ENCODE assay signal across 17 cellular contexts in genomic region chr12:107411792-107412535, GRCh38.
A peak's percentile ranks its signal among the peaks of the same experiment; 100 is the strongest.
DNase-seq lines count a peak whose midpoint lies in the region; ATAC-seq, FAIRE-seq and TF ChIP-seq lines count a peak whose summit lies in the region.
"Had no signal": no experiment of that assay in that cellular context is flagged by ENCODE, and none has a peak within 500 bp of the region (broad histone marks: within the 10 kb centered on the region; RNA-seq: fewer than 3 reads in every experiment).

No MANE protein-coding gene starts in this region.

- in situ Hi-C loops in HepG2 (cut with HindIII; ENCODE audit: extremely low pct_ligation_motif_present, low pct_unique_long_range_greater_than_20kb), result no loop called here

- H3K4me1 ChIP-seq in A549 (peaks cover 59% of the 10 kb centered on the region), HCT116 (ENCODE audit: control insufficient read depth in 1 of 2, insufficient read depth in 2 of 2, low read length in 2 of 2) (peaks cover 0 to 15% of the 10 kb centered on the region in 2 experiments; a peak in 1 of 4 replicates), foreskin keratinocyte (peaks cover 13% of the 10 kb centered on the region), HepG2 (ENCODE audit: insufficient read depth, low read length) (peaks cover 15% of the 10 kb centered on the region)
- H3K4me1 ChIP-seq: parathyroid adenoma had no signal

- no peaks in the 10 kb centered on the region for H3K36me3 ChIP-seq in HCT116 (ENCODE audit: control insufficient read depth in 1 of 2, insufficient read depth in 2 of 2, low read length in 2 of 2)
- no peaks in the 10 kb centered on the region; a peak in 1 of 5 replicates for H3K36me3 ChIP-seq in HepG2 (replicated peaks in 1 of 2; ENCODE audit: control insufficient read depth in 1 of 2, insufficient read depth in 2 of 2, low read length in 2 of 2)

- no TSS peak for BruUV-seq in HCT116 (replicated peaks; lab: Mats Ljungman, UMichigan)
- BruUV-seq in HepG2 (replicated peaks; lab: Mats Ljungman, UMichigan), result no TSS peak

- TF ChIP-seq CTCF in A549 (IDR thresholded peaks at IDR 0.05) (no peak), HCT116 (IDR thresholded peaks at IDR 0.05 in 2 of 3, conservative IDR thresholded peaks at IDR 0.05 in 1 of 3; ENCODE audit: borderline replicate concordance in 1 of 3, insufficient read depth in 1 of 3, low read depth in 2 of 3, low read length in 2 of 3) (no peak), foreskin keratinocyte (conservative IDR thresholded peaks at IDR 0.05) (no peak), HepG2 (CRISPR knock-in tag; IDR thresholded peaks at IDR 0.05) (no peak)

- H4K20me1 ChIP-seq in HCT116 (ENCODE audit: insufficient read depth) (no peaks in the 10 kb centered on the region), HepG2 (ENCODE audit: insufficient read depth, low read length) (no peaks in the 10 kb centered on the region)

- H3K9me3 ChIP-seq in A549 (no peaks in the 10 kb centered on the region), HCT116 (ENCODE audit: control insufficient read depth in 1 of 2, insufficient read depth in 1 of 2, low read depth in 1 of 2, low read length in 2 of 2) (no peaks in the 10 kb centered on the region), HepG2 (ENCODE audit: low read length) (no peaks in the 10 kb centered on the region)

- peak; percentile 71 for DNase-seq in A549 (ENCODE audit: low read depth in 1 of 2, low spot score in 1 of 2)
- DNase-seq in HCT116 (ENCODE audit: low read depth, low spot score), result no peak
- peak; percentile 71 for DNase-seq in T1000 (lab: John Stamatoyannopoulos, UW)
- peak; percentile 32 to 63 for DNase-seq in foreskin keratinocyte
- DNase-seq in HepG2 (ENCODE audit: low spot score), result no peak
- DNase-seq in activated naive CD4-positive, alpha-beta T cell treated with Interleukin-2 at 50 U/mL for 16 hours, result no peak
- DNase-seq: activated CD4-positive, CD25-positive, alpha-beta regulatory T cell treated with anti-CD3 and anti-CD28 coated beads, Interleukin-2, amount 50 U/mL, for 72 hours; activated T-cell treated with anti-CD3 and anti-CD28 coated beads for 4 hours; AML-193; amygdala; effector CD4-positive, alpha-beta T cell; KBM-7; mesendoderm; NCI-H1930 had no signal

- no peak for TF ChIP-seq POLR2A in A549 (IDR thresholded peaks at IDR 0.05; ENCODE audit: low read length)
- no peak for TF ChIP-seq POLR2A in HCT116 (IDR thresholded peaks at IDR 0.05; ENCODE audit: borderline replicate concordance, extremely low read depth, insufficient read depth, insufficient read length)
- TF ChIP-seq POLR2A in HepG2 (IDR thresholded peaks at IDR 0.05; ENCODE audit: insufficient read depth in 1 of 2, low read depth in 2 of 2, low read length in 2 of 2), result no peak

- H3K27me3 ChIP-seq in HCT116 (ENCODE audit: insufficient read depth, low read length) (no peaks in the 10 kb centered on the region), foreskin keratinocyte (no peaks in the 10 kb centered on the region), HepG2 (ENCODE audit: control insufficient read depth in 1 of 2, insufficient read depth in 2 of 2, low read length in 2 of 2) (no peaks in the 10 kb centered on the region; a peak in 1 of 5 replicates)

- no peak overlapping the region for H3K9ac ChIP-seq in HCT116 (ENCODE audit: low read length)
- no peak overlapping the region for H3K9ac ChIP-seq in HepG2 (ENCODE audit: insufficient read depth, low read depth, low read length)
- H3K9ac ChIP-seq: parathyroid adenoma had no signal

- no peak overlapping the region for H2AFZ ChIP-seq in HCT116 (ENCODE audit: low read depth, low read length, poor library complexity, severe bottlenecking)
- H2AFZ ChIP-seq in HepG2 (ENCODE audit: low read length), result no peak overlapping the region
- H2AFZ ChIP-seq: parathyroid adenoma had no signal

- TF ChIP-seq EP300 in A549 (IDR thresholded peaks at IDR 0.05) (no peak), HepG2 (IDR thresholded peaks at IDR 0.05; ENCODE audit: low read depth in 2 of 2, low read length in 2 of 2) (no peak), HepG2 (CRISPR knock-in tag; IDR thresholded peaks at IDR 0.05; ENCODE audit: borderline replicate concordance) (no peak)

- H3K79me2 ChIP-seq in HCT116 (ENCODE audit: insufficient read depth, low read length) (no peaks in the 10 kb centered on the region), HepG2 (ENCODE audit: insufficient read depth, low read length) (no peaks in the 10 kb centered on the region)

- ATAC-seq in A549, result peak; percentile 81 to 92
- ATAC-seq in HCT116, result peak; percentile 49; the same call in 1 of the 2 replicates
- peak; percentile 84 for ATAC-seq in foreskin keratinocyte
- no peak for ATAC-seq in HepG2
- no peak for ATAC-seq in GM19463 (IDR thresholded peaks at IDR 0.05; ENCODE audit: unreplicated experiment)
- ATAC-seq in GM21381 (IDR thresholded peaks at IDR 0.05; ENCODE audit: unreplicated experiment), result no peak

- intact Hi-C loops in HCT116 (cut with micrococcal nuclease), result no loop called here
- intact Hi-C loops in HepG2 (cut with micrococcal nuclease; ENCODE audit: unreplicated experiment), result no loop called here

- FAIRE-seq in A549 (lab: Jason Lieb, UNC), result no peak
- FAIRE-seq in HepG2 (lab: Jason Lieb, UNC), result no peak

- CTCF ChIA-PET in A549 (lab: Yijun Ruan, JAX) (interaction anchor here (1.5 to 18.2 kb wide), 3 partner anchors 93 to 280 kb away, joined by 4 to 146 read pairs (median 4); no protein-coding TSS in a partner anchor), HCT116 (lab: Charles Lee) (no interaction called here), HepG2 (lab: Yijun Ruan, JAX; ENCODE audit: low intra/inter-chr PET ratio, low total read pairs) (no interaction called here)

- H3K4me3 ChIP-seq in A549 (no peak overlapping the region), HCT116 (replicated peaks in 1 of 2; ENCODE audit: low read depth in 1 of 2, low read length in 2 of 2) (no peak overlapping the region), HepG2 (replicated peaks in 1 of 3; ENCODE audit: insufficient read depth in 1 of 3, low read depth in 2 of 3, low read length in 3 of 3) (no peak overlapping the region)

- 71% methylated on average over 14 of the region's 14 CpGs for WGBS in A549 (ENCODE audit: missing lambda C conversion rate)
- 83% methylated on average over 14 of the region's 14 CpGs for WGBS in HepG2 (ENCODE audit: low lambda C conversion rate)

- POLR2A ChIA-PET in A549 (lab: Yijun Ruan, JAX) (interaction anchor here (1.0 kb wide), 1 partner anchor 94 kb away, joined by 3 read pairs; a partner anchor contains a TSS), HCT116 (lab: Charles Lee) (interaction anchor here (0.6 kb wide), 1 partner anchor 1559 kb away, joined by 3 read pairs; no protein-coding TSS in a partner anchor), HepG2 (lab: Yijun Ruan, JAX) (no interaction called here)

- H3K4me2 ChIP-seq in A549 (peak overlapping the region; percentile 45), HCT116 (ENCODE audit: low read length) (peak overlapping the region; percentile 0; the same call in 1 of the 2 replicates), HepG2 (ENCODE audit: low read depth, low read length) (no peak overlapping the region)

- RAD21 ChIA-PET in HCT116 (lab: Charles Lee; ENCODE audit: low non-redundant PET in 1 of 2, low total read pairs in 2 of 2, uncharacterized antibody in 2 of 2, unreplicated experiment in 2 of 2), result no interaction called here

- no peaks in the 10 kb centered on the region for H3K9me2 ChIP-seq in HCT116 (ENCODE audit: insufficient read depth)

- TF ChIP-seq RAD21 in A549 (conservative IDR thresholded peaks at IDR 0.05 in 1 of 2, IDR thresholded peaks at IDR 0.05 in 1 of 2) (0 out of 5 replicates have a peak, but pooled peaks of 1 of the 2 experiments have one; percentile 4), HCT116 (IDR thresholded peaks at IDR 0.05; ENCODE audit: low read depth) (no peak), HepG2 (CRISPR knock-in tag; IDR thresholded peaks at IDR 0.05) (no peak)

- H3K27ac ChIP-seq in A549, result peak overlapping the region; percentile 59 to 77
- H3K27ac ChIP-seq in HCT116 (ENCODE audit: low read depth, low read length), result no peak overlapping the region
- H3K27ac ChIP-seq in foreskin keratinocyte, result no peak overlapping the region
- H3K27ac ChIP-seq in HepG2 (ENCODE audit: extremely low read length, insufficient read depth, low read length), result no peak overlapping the region
- H3K27ac ChIP-seq: parathyroid adenoma had no signal

TF ChIP-seq in A549, 52 proteins besides CTCF, POLR2A, EP300 and RAD21:
- TF ChIP-seq NR3C1 (IDR thresholded peaks at IDR 0.05) (no peak), JUNB (IDR thresholded peaks at IDR 0.05) (peak; percentile 51; the same call in 1 of the 2 replicates), FOSL2 (IDR thresholded peaks at IDR 0.05) (peak; percentile 61), FOSL2 (CRISPR knock-in tag; IDR thresholded peaks at IDR 0.05) (peak; percentile 78)
- TF ChIP-seq, protein P1, sequence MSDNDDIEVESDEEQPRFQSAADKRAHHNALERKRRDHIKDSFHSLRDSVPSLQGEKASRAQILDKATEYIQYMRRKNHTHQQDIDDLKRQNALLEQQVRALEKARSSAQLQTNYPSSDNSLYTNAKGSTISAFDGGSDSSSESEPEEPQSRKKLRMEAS (IDR thresholded peaks at IDR 0.05), result peak; percentile 47; the same call in 1 of the 2 replicates

TF ChIP-seq in HCT116, 20 proteins besides CTCF, POLR2A, EP300 and RAD21:
- TF ChIP-seq TCF7L2 (IDR thresholded peaks at IDR 0.05; ENCODE audit: borderline replicate concordance, extremely low read depth, insufficient read depth, insufficient read length), result no peak
- TF ChIP-seq SRF (IDR thresholded peaks at IDR 0.05; ENCODE audit: low read depth), result peak; percentile 55; the same call in 1 of the 2 replicates
- TF ChIP-seq YY1 (IDR thresholded peaks at IDR 0.05; ENCODE audit: extremely low read depth, insufficient replicate concordance, low read depth, low read length), result no peak
- TF ChIP-seq FOSL1 (IDR thresholded peaks at IDR 0.05; ENCODE audit: low read depth), result peak; percentile 18; the same call in 1 of the 2 replicates

TF ChIP-seq in HepG2, 621 proteins besides CTCF, POLR2A, EP300 and RAD21:
- TF ChIP-seq NFE2 (CRISPR knock-in tag; IDR thresholded peaks at IDR 0.05) (no peak), ZNF138 (CRISPR knock-in tag; IDR thresholded peaks at IDR 0.05; ENCODE audit: low read depth) (no peak), ZFAT (CRISPR knock-in tag; conservative IDR thresholded peaks at IDR 0.05) (no peak), ZSCAN12 (CRISPR knock-in tag; IDR thresholded peaks at IDR 0.05) (no peak), ZNF441 (CRISPR knock-in tag; IDR thresholded peaks at IDR 0.05; ENCODE audit: borderline replicate concordance) (no peak), KAT2B (IDR thresholded peaks at IDR 0.05; ENCODE audit: borderline replicate concordance, low read depth, low read length) (no peak), ZNF180 (CRISPR knock-in tag; IDR thresholded peaks at IDR 0.05; ENCODE audit: borderline replicate concordance, low read depth) (no peak)

Comparison
In these comparisons a context has a peak if more than half of its experiments do, and no peak if none do; other contexts are left out.
1. ATAC-seq: peak in A549 (2 of 2), HCT116 (single experiment) and foreskin keratinocyte (single experiment); none in HepG2 (single experiment), GM19463 (single experiment) and GM21381 (single experiment).
2. DNase-seq: peak in A549 (2 of 2), T1000 (single experiment) and foreskin keratinocyte (2 of 2); none in HCT116 (single experiment), HepG2 (single experiment) and activated naive CD4-positive, alpha-beta T cell treated with Interleukin-2 at 50 U/mL for 16 hours (single experiment).
3. H3K27ac ChIP-seq: peak in A549 (2 of 2); none in HCT116 (single experiment), foreskin keratinocyte (single experiment) and HepG2 (single experiment).